In the genomic region with DNA sequence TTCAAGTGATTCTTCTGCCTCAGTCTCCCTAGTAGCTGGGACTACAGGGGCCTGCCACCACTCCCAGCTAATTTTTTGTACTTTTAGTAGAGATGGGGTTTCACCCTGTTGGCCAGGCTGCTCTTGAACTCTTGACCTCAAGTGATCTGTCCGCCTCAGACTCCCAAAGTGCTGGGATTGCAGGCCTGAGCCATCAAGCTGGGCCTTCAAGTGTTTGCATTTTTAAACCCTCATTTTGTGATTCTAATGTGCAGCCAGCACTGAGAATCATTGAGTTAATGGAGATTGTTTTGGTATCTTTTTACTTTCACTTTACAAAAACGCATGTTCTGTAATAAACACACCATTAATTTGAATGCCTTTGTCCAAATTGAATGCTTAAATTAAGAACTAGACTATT, we compare ENCODE assay signal across 19 cellular contexts. TPM values are rescaled to one million over a fixed set of nuclear protein-coding genes. Genes with fewer than 3 reads are reported as not detected.
DNase-seq lines count a peak whose midpoint lies in the region; TF ChIP-seq lines count a peak whose summit lies in the region.
"Had no signal": no experiment of that assay in that cellular context is flagged by ENCODE, and none has a peak within 500 bp of the region (broad histone marks: within the 10 kb centered on the region; RNA-seq: fewer than 3 reads in every experiment).

No MANE protein-coding gene starts in this region.

- H4K8ac ChIP-seq in H9 (replicated peaks; ENCODE audit: insufficient read length, low read depth, low read length) = no peak overlapping the region

- H3K9me3 ChIP-seq in H9 (ENCODE audit: control insufficient read depth, low read depth, low read length) (no peaks in the 10 kb centered on the region), MM.1S (replicated peaks; ENCODE audit: insufficient read depth, low read length) (no peaks in the 10 kb centered on the region), osteoblast (ENCODE audit: low read depth, low read length) (no peaks in the 10 kb centered on the region), adrenal gland (replicated peaks in 1 of 3) (no peaks in the 10 kb centered on the region), neural progenitor cell (ENCODE audit: low read depth) (no peaks in the 10 kb centered on the region)

- no peaks in the 10 kb centered on the region for H3K79me1 ChIP-seq in H9 (ENCODE audit: insufficient read depth, low read depth, low read length, poor library complexity, severe bottlenecking)

- H3K18ac ChIP-seq in H9 (ENCODE audit: insufficient read length, low read depth, low read length) = no peak overlapping the region

- H3K4ac ChIP-seq in H9 (ENCODE audit: low read depth, low read length) = no peak overlapping the region

- H3F3A ChIP-seq in MM.1S (ENCODE audit: insufficient read depth, low read length) (no peaks in the 10 kb centered on the region), neural progenitor cell (ENCODE audit: low read depth) (no peaks in the 10 kb centered on the region)

- H3K27me3 Mint-ChIP-seq in H9 (ENCODE audit: low read depth) = no peaks in the 10 kb centered on the region
- no peaks in the 10 kb centered on the region for H3K27me3 Mint-ChIP-seq in brain
- H3K27me3 Mint-ChIP-seq in neural progenitor cell (ENCODE audit: insufficient read depth, low read depth) = peaks cover 3% of the 10 kb centered on the region

- H3K27ac Mint-ChIP-seq in H9 (peak overlapping the region; percentile 32 to 73 (median 52); a peak in 2 of 7 replicates), brain (peak overlapping the region in 3 of 5 experiments; percentile 0 to 69 (median 51)), neural progenitor cell (no peak overlapping the region)

- H3K27me3 ChIP-seq in H9 (ENCODE audit: insufficient read depth, low read length) = no peaks in the 10 kb centered on the region
- H3K27me3 ChIP-seq in MM.1S (replicated peaks; ENCODE audit: insufficient read depth, low read length) = no peaks in the 10 kb centered on the region
- no peaks in the 10 kb centered on the region for H3K27me3 ChIP-seq in osteoblast (ENCODE audit: insufficient read depth, low read length)
- H3K27me3 ChIP-seq in adrenal gland = no peaks in the 10 kb centered on the region
- no peaks in the 10 kb centered on the region for H3K27me3 ChIP-seq in neural progenitor cell

- no peak overlapping the region for H2BK15ac ChIP-seq in H9 (ENCODE audit: low read depth, low read length)

- H3K14ac ChIP-seq in H9 (ENCODE audit: insufficient read depth, low read length) = no peak overlapping the region

- H4K5ac ChIP-seq in H9 (ENCODE audit: insufficient read length, low read depth, low read length) = no peak overlapping the region

- no peak overlapping the region for H2BK5ac ChIP-seq in H9 (ENCODE audit: insufficient read length, low read length)

- no peak overlapping the region for H3K4me3 Mint-ChIP-seq in H9
- peak overlapping the region in 1 of 5 experiments; percentile 8 for H3K4me3 Mint-ChIP-seq in brain
- no peak overlapping the region for H3K4me3 Mint-ChIP-seq in neural progenitor cell

- H4K91ac ChIP-seq in H9 (ENCODE audit: insufficient read length, low read depth, low read length) = no peak overlapping the region

- no peak overlapping the region for H3T11ph ChIP-seq in H9 (ENCODE audit: low read length)

- H3K9me3 Mint-ChIP-seq in H9 (no peaks in the 10 kb centered on the region), brain (no peaks in the 10 kb centered on the region), neural progenitor cell (no peaks in the 10 kb centered on the region)

- no peaks in the 10 kb centered on the region for H3K36me3 Mint-ChIP-seq in H9 (ENCODE audit: insufficient read depth in 1 of 3, low read depth in 3 of 3)
- no peaks in the 10 kb centered on the region for H3K36me3 Mint-ChIP-seq in brain
- no peaks in the 10 kb centered on the region for H3K36me3 Mint-ChIP-seq in neural progenitor cell

- H2BK20ac ChIP-seq in H9 (ENCODE audit: low read depth, low read length, poor library complexity, severe bottlenecking) = no peak overlapping the region

- H3K9ac ChIP-seq in H9 (ENCODE audit: extremely low read depth, insufficient read length, low read length) (no peak overlapping the region), MM.1S (ENCODE audit: low read length) (no peak overlapping the region), neural progenitor cell (no peak overlapping the region)

- H3K4me1 Mint-ChIP-seq in H9 = peaks cover 12 to 14% of the 10 kb centered on the region in 2 experiments
- peaks cover 33% of the 10 kb centered on the region for H3K4me1 Mint-ChIP-seq in brain
- peaks cover 27% of the 10 kb centered on the region for H3K4me1 Mint-ChIP-seq in neural progenitor cell

- no peak overlapping the region for H2AK5ac ChIP-seq in H9 (ENCODE audit: insufficient read length, low read length)

- H3K36me3 ChIP-seq in MM.1S (replicated peaks; ENCODE audit: insufficient read depth, low read length) (no peaks in the 10 kb centered on the region), osteoblast (ENCODE audit: insufficient read depth, low read length) (no peaks in the 10 kb centered on the region), adrenal gland (replicated peaks in 1 of 2) (no peaks in the 10 kb centered on the region), neural progenitor cell (no peaks in the 10 kb centered on the region)

- no peak overlapping the region for H2BK12ac ChIP-seq in H9 (ENCODE audit: insufficient read length, low read depth, low read length)

- WGBS in H9 (ENCODE audit: extremely low coverage, insufficient read length, low lambda C conversion rate) = no CpG with 5 or more reads among the region's 2 CpGs
- WGBS in adrenal gland, 4 donors = 38 to 60% (median 50%) methylated on average over 2 of the region's 2 CpGs

- H4K20me1 ChIP-seq in H9 (ENCODE audit: control insufficient read depth, insufficient read depth, insufficient read length) (no peaks in the 10 kb centered on the region), MM.1S (ENCODE audit: insufficient read depth, low read length) (no peaks in the 10 kb centered on the region), osteoblast (ENCODE audit: insufficient read depth, low read length) (no peaks in the 10 kb centered on the region), neural progenitor cell (ENCODE audit: low read depth) (no peaks in the 10 kb centered on the region)

- intact Hi-C loops in adrenal gland (cut with DNase I) = no loop called here

- H2AFZ ChIP-seq in H9 (ENCODE audit: low read length) (no peak overlapping the region), MM.1S (ENCODE audit: low read length) (peak overlapping the region; percentile 51; the same call in 1 of the 2 replicates), osteoblast (ENCODE audit: low read length) (peak overlapping the region; percentile 87), neural progenitor cell (replicated peaks) (no peak overlapping the region)

- H3K9me2 ChIP-seq in MM.1S (replicated peaks; ENCODE audit: insufficient read depth, low read length) = no peaks in the 10 kb centered on the region

- no peaks in the 10 kb centered on the region for H3K23me2 ChIP-seq in H9 (ENCODE audit: insufficient read length, low read depth, low read length, poor library complexity, severe bottlenecking)

- no peak for TF ChIP-seq POLR2A in adrenal gland (IDR thresholded peaks at IDR 0.05)

- no peak for DNase-seq in H9
- no peak for DNase-seq in MM.1S
- no peak for DNase-seq in osteoblast (ENCODE audit: insufficient read length, low spot score, missing footprints)
- no peak for DNase-seq in C1 segment of cervical spinal cord (lab: John Stamatoyannopoulos, UW)
- DNase-seq in adrenal gland = no peak
- DNase-seq in neural progenitor cell (ENCODE audit: low spot score) = no peak
- DNase-seq: DMS53, NCI-H1092, NCI-H1694, NCI-H2107, NCI-H446 treated with DMSO at 0.1 percent for 48 hours, NCI-H774, RPMI8226 had no signal

- H3K4me3 ChIP-seq in MM.1S (ENCODE audit: low read length) (no peak overlapping the region), osteoblast (ENCODE audit: insufficient read depth, low read length) (no peak overlapping the region), adrenal gland (no peak overlapping the region), neural progenitor cell (no peak overlapping the region)
- H3K4me3 ChIP-seq: GM12878 had no signal

- TF ChIP-seq CTCF in H9 (conservative IDR thresholded peaks at IDR 0.05) (no peak), MM.1S (IDR thresholded peaks at IDR 0.05; ENCODE audit: low read length) (no peak), brain (conservative IDR thresholded peaks at IDR 0.05) (no peak), osteoblast (IDR thresholded peaks at IDR 0.05; ENCODE audit: extremely low read depth, low read depth, low read length) (no peak), adrenal gland (IDR thresholded peaks at IDR 0.05) (no peak), neural progenitor cell (IDR thresholded peaks at IDR 0.05) (no peak)

- H3K4me1 ChIP-seq in H9 (ENCODE audit: insufficient read depth, low read length) (no peaks in the 10 kb centered on the region), MM.1S (ENCODE audit: low read length) (no peaks in the 10 kb centered on the region), osteoblast (ENCODE audit: insufficient read depth, low read length) (peaks cover 14% of the 10 kb centered on the region), adrenal gland (replicated peaks in 1 of 2) (no peaks in the 10 kb centered on the region), neural progenitor cell (peaks cover 2% of the 10 kb centered on the region)

- no peak overlapping the region for H3K23ac ChIP-seq in H9 (ENCODE audit: insufficient read length, low read depth, low read length)

- H3K4me2 ChIP-seq in H9 (ENCODE audit: insufficient read depth, insufficient read length, low read length) = no peak overlapping the region
- peak overlapping the region; percentile 13; the same call in 1 of the 2 replicates for H3K4me2 ChIP-seq in MM.1S (ENCODE audit: low read depth, low read length)
- H3K4me2 ChIP-seq in osteoblast (ENCODE audit: insufficient read depth, low read length) = peak overlapping the region; percentile 61
- H3K4me2 ChIP-seq in neural progenitor cell = no peak overlapping the region

- no peak overlapping the region for H2BK120ac ChIP-seq in H9 (ENCODE audit: low read depth, low read length, poor library complexity, severe bottlenecking)

- no peak overlapping the region for H3K56ac ChIP-seq in H9 (ENCODE audit: insufficient read length, low read depth, low read length)

- H3K27ac ChIP-seq in H9 (ENCODE audit: insufficient read length, low read depth, low read length) (no peak overlapping the region), MM.1S (ENCODE audit: low read length) (no peak overlapping the region), osteoblast (ENCODE audit: low read depth, low read length) (no peak overlapping the region), adrenal gland (no peak overlapping the region), neural progenitor cell (no peak overlapping the region)

- H3K79me2 ChIP-seq in H9 (ENCODE audit: insufficient read depth, low read length) (no peaks in the 10 kb centered on the region), MM.1S (ENCODE audit: low read length) (no peaks in the 10 kb centered on the region), osteoblast (ENCODE audit: insufficient read depth, low read length) (no peaks in the 10 kb centered on the region), neural progenitor cell (ENCODE audit: low read depth) (no peaks in the 10 kb centered on the region)

RNA-seq across cellular contexts. Expression of a gene that starts 3.4 kb away (rescaled TPM):
- total RNA-seq in H9 (2021) (not detected in 2 replicates), osteoblast (not detected in 2 replicates), adrenal gland (not detected), neural progenitor cell (ENCODE audit: low replicate concordance) (not detected in 2 replicates)
- polyA plus RNA-seq in brain (ENCODE audit: insufficient read depth, low read depth, low replicate concordance) (not detected), adrenal gland (not detected)
- total RNA-seq: G401, GM12878, HT-29 had no signal
- polyA plus RNA-seq: AG04450, BJ, GM12878 had no signal

Comparison
In these comparisons a context has a peak if more than half of its experiments do, and no peak if none do; other contexts are left out.
1. H2AFZ ChIP-seq: peak in MM.1S (single experiment) and osteoblast (single experiment); none in H9 (single experiment) and neural progenitor cell (single experiment).
2. H3K4me2 ChIP-seq: peak in MM.1S (single experiment) and osteoblast (single experiment); none in H9 (single experiment) and neural progenitor cell (single experiment).